ENCODE assay signal across 8 cellular contexts in genomic region chr6:26157150-26157837, GRCh38.
DNase-seq lines count a peak whose midpoint lies in the region; ATAC-seq, FAIRE-seq and TF ChIP-seq lines count a peak whose summit lies in the region.

No MANE protein-coding gene starts in this region.

- DNase-seq in DMS114 treated with DMSO at 0.1 percent for 48 hours (lab: John Stamatoyannopoulos, UW; ENCODE audit: unreplicated experiment), result peak; percentile 97
- DNase-seq in HTR-8/SVneo (ENCODE audit: insufficient read length, low spot score), result peak; percentile 23
- peak; percentile 75 for DNase-seq in RWPE2 (ENCODE audit: low spot score)
- DNase-seq in activated naive CD4-positive, alpha-beta T cell treated with anti-CD3 and anti-CD28 coated beads, Interleukin-2, amount 50 U/mL, for 16 hours, result peak; percentile 50
- DNase-seq in heart right ventricle, result peak; percentile 40 to 73
- peak; percentile 89 for DNase-seq in posterior vena cava (ENCODE audit: low spot score)
- no peak for DNase-seq in D721Med (ENCODE audit: insufficient read length, low spot score)

- peak overlapping the region; percentile 88 for H3K27ac ChIP-seq in RWPE2 (ENCODE audit: poor library complexity, severe bottlenecking)
- peak overlapping the region; percentile 81 to 98 (median 94) for H3K27ac ChIP-seq in heart right ventricle

- H3K36me3 ChIP-seq in RWPE2 (ENCODE audit: low read depth) (no peaks in the 10 kb centered on the region; the same call in 1 of the 2 replicates), heart right ventricle (no peaks in the 10 kb centered on the region)

- TF ChIP-seq CTCF in RWPE2 (IDR thresholded peaks at IDR 0.05; ENCODE audit: poor library complexity, severe bottlenecking), result no peak
- TF ChIP-seq CTCF in heart right ventricle (IDR thresholded peaks at IDR 0.05), result no peak
- TF ChIP-seq CTCF in D721Med (IDR thresholded peaks at IDR 0.05; ENCODE audit: insufficient read depth, missing control alignments), result no peak

- no peaks in the 10 kb centered on the region for H3K9me3 ChIP-seq in RWPE2 (ENCODE audit: severe bottlenecking)
- no peaks in the 10 kb centered on the region for H3K9me3 ChIP-seq in heart right ventricle

- FAIRE-seq in HTR-8/SVneo (lab: Jason Lieb, UNC) (no peak), D721Med (lab: Jason Lieb, UNC) (no peak)

- 1% methylated on average over 29 of the region's 29 CpGs for WGBS in heart right ventricle, 2 donors

- peaks cover 22% of the 10 kb centered on the region for H3K4me1 ChIP-seq in RWPE2 (ENCODE audit: insufficient read depth, poor library complexity, severe bottlenecking)
- H3K4me1 ChIP-seq in heart right ventricle, result peaks cover 4 to 31% (median 21%) of the 10 kb centered on the region in 9 donors

- H3K27me3 ChIP-seq in RWPE2 (ENCODE audit: insufficient read depth, poor library complexity, severe bottlenecking) (no peaks in the 10 kb centered on the region), heart right ventricle (no peaks in the 10 kb centered on the region)

- peak; percentile 12 for ATAC-seq in GM21423 (IDR thresholded peaks at IDR 0.05; ENCODE audit: unreplicated experiment)
- ATAC-seq in RWPE2 (ENCODE audit: low read depth), result peak; percentile 59
- peak; percentile 8 to 50 (median 24) for ATAC-seq in heart right ventricle

- H3K4me3 ChIP-seq in RWPE2 (ENCODE audit: severe bottlenecking) (peak overlapping the region; percentile 84), heart right ventricle (peak overlapping the region; percentile 52 to 97 (median 79))

- intact Hi-C loops in heart right ventricle (cut with DNase I), result loop anchor here in 6 of 10 donors (1.0 to 10.0 kb wide), 10 partner anchors 32 to 130 kb away; a partner anchor contains a TSS
- intact Hi-C loops in posterior vena cava (cut with DNase I), result no loop called here

Comparison
In these comparisons a context has a peak if more than half of its experiments do, and no peak if none do; other contexts are left out.
1. intact Hi-C loops: an anchor here in heart right ventricle (1.0 to 10.0 kb wide); none called in posterior vena cava.